ENCODE assay signal across 21 cellular contexts in the genomic region with DNA sequence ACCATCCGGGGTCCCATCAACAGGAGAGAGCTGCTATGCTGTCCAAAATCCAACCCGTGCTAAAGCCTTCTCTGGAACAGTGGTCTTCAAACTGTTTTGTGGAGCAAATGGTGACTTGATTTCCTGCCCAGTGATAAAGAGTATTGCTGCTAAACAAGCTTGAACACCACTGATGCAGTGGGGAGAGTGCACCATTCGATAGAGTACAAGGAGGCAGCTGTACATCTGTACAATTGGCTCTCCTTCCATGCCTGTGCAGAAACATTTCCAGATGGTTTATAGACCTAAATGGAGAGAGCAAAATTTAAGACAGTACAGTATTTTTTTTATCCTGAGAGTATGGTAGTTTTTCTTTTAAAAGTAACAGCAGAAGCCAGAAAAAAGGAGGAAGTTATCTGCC. TPM values are rescaled to one million over a fixed set of nuclear protein-coding genes. Genes with fewer than 3 reads are reported as not detected.
A peak's percentile ranks its signal among the peaks of the same experiment; 100 is the strongest.
DNase-seq lines count a peak whose midpoint lies in the region; ATAC-seq and TF ChIP-seq lines count a peak whose summit lies in the region.
"Had no signal": no experiment of that assay in that cellular context is flagged by ENCODE, and none has a peak within 500 bp of the region (broad histone marks: within the 10 kb centered on the region; RNA-seq: fewer than 3 reads in every experiment).

No MANE protein-coding gene starts in this region.

- H3K4me1 ChIP-seq in H9 (ENCODE audit: insufficient read depth, low read length), result no peaks in the 10 kb centered on the region
- H3K4me1 ChIP-seq: SJCRH30 had no signal

- no peak overlapping the region for H3K9ac ChIP-seq in H9 (ENCODE audit: extremely low read depth, insufficient read length, low read length)
- 0 out of 2 replicates have a peak overlapping the region, but pooled peaks have one; percentile 2 for H3K9ac ChIP-seq in SU-DHL-6 (ENCODE audit: low read length)

- no peak overlapping the region for H3K4me2 ChIP-seq in H9 (ENCODE audit: insufficient read depth, insufficient read length, low read length)
- H3K4me2 ChIP-seq in SU-DHL-6 (ENCODE audit: low read depth, low read length, poor library complexity, severe bottlenecking), result peak overlapping the region; percentile 30

- no peak overlapping the region for H4K8ac ChIP-seq in H9 (replicated peaks; ENCODE audit: insufficient read length, low read depth, low read length)

- no peak overlapping the region for H2AK5ac ChIP-seq in H9 (ENCODE audit: insufficient read length, low read length)

- no peaks in the 10 kb centered on the region for H3K23me2 ChIP-seq in H9 (ENCODE audit: insufficient read length, low read depth, low read length, poor library complexity, severe bottlenecking)

- no peak overlapping the region for H4K91ac ChIP-seq in H9 (ENCODE audit: insufficient read length, low read depth, low read length)

- H3K4me3 ChIP-seq in SU-DHL-6 (ENCODE audit: insufficient read depth, low read length, poor library complexity, severe bottlenecking) (no peak overlapping the region), foreskin fibroblast (ENCODE audit: low read depth in 1 of 2, low read length in 2 of 2) (no peak overlapping the region)
- H3K4me3 ChIP-seq: SJCRH30 had no signal

- H3K79me2 ChIP-seq in H9 (ENCODE audit: insufficient read depth, low read length) (peaks cover 7% of the 10 kb centered on the region; the same call in 1 of the 2 replicates), SU-DHL-6 (ENCODE audit: insufficient read depth, low read length) (peaks cover 31% of the 10 kb centered on the region)

- no peak overlapping the region for H2BK12ac ChIP-seq in H9 (ENCODE audit: insufficient read length, low read depth, low read length)

- peaks cover 59% of the 10 kb centered on the region for H3F3A ChIP-seq in SU-DHL-6 (ENCODE audit: insufficient read depth)

- no peak overlapping the region for H2BK5ac ChIP-seq in H9 (ENCODE audit: insufficient read length, low read length)

- no peak overlapping the region for H3K23ac ChIP-seq in H9 (ENCODE audit: insufficient read length, low read depth, low read length)

- H3K27me3 ChIP-seq in H9 (ENCODE audit: insufficient read depth, low read length) (no peaks in the 10 kb centered on the region), SU-DHL-6 (ENCODE audit: low read length) (no peaks in the 10 kb centered on the region)
- H3K27me3 ChIP-seq: SJCRH30 had no signal

- peaks cover 38 to 54% (median 51%) of the 10 kb centered on the region in 3 experiments for H3K36me3 Mint-ChIP-seq in H9 (ENCODE audit: insufficient read depth in 1 of 3, low read depth in 3 of 3)

- no peak overlapping the region for H3K18ac ChIP-seq in H9 (ENCODE audit: insufficient read length, low read depth, low read length)

- H2BK120ac ChIP-seq in H9 (ENCODE audit: low read depth, low read length, poor library complexity, severe bottlenecking), result no peak overlapping the region

- no peak for ATAC-seq in HG03520 (IDR thresholded peaks at IDR 0.05; ENCODE audit: unreplicated experiment)
- ATAC-seq: HCT116 had no signal

- no peak overlapping the region for H3K4ac ChIP-seq in H9 (ENCODE audit: low read depth, low read length)

- no peaks in the 10 kb centered on the region for H3K9me2 ChIP-seq in SU-DHL-6 (replicated peaks; ENCODE audit: insufficient read depth, low read length)

- H3K9me3 Mint-ChIP-seq in H9, result no peaks in the 10 kb centered on the region
- H3K9me3 Mint-ChIP-seq: CD4-positive, alpha-beta T cell had no signal

- H4K5ac ChIP-seq in H9 (ENCODE audit: insufficient read length, low read depth, low read length), result no peak overlapping the region

- H3K27ac ChIP-seq in H9 (ENCODE audit: insufficient read length, low read depth, low read length) (no peak overlapping the region), SU-DHL-6 (ENCODE audit: low read depth, low read length) (peak overlapping the region; percentile 90)
- H3K27ac ChIP-seq: HL-60, SJCRH30 had no signal

- no peak overlapping the region for H2BK15ac ChIP-seq in H9 (ENCODE audit: low read depth, low read length)

- H3K9me3 ChIP-seq in H9 (ENCODE audit: control insufficient read depth, low read depth, low read length), result no peaks in the 10 kb centered on the region
- no peaks in the 10 kb centered on the region for H3K9me3 ChIP-seq in SU-DHL-6 (ENCODE audit: insufficient read depth, low read length)
- H3K9me3 ChIP-seq: SJCRH30 had no signal

- H2AFZ ChIP-seq in H9 (ENCODE audit: low read length), result no peak overlapping the region
- no peak overlapping the region for H2AFZ ChIP-seq in SU-DHL-6 (ENCODE audit: low read depth, low read length, severe bottlenecking)

- H3K4me3 Mint-ChIP-seq in H9, result no peak overlapping the region
- H3K4me3 Mint-ChIP-seq: CD4-positive, alpha-beta T cell had no signal

- no peak for TF ChIP-seq CTCF in H9 (conservative IDR thresholded peaks at IDR 0.05)
- TF ChIP-seq CTCF in SU-DHL-6 (IDR thresholded peaks at IDR 0.05; ENCODE audit: insufficient read depth, low read length, poor library complexity, severe bottlenecking), result no peak
- TF ChIP-seq CTCF in foreskin fibroblast (IDR thresholded peaks at IDR 0.05; ENCODE audit: low read depth, low read length), result no peak

- H3T11ph ChIP-seq in H9 (ENCODE audit: low read length), result no peak overlapping the region

- H3K56ac ChIP-seq in H9 (ENCODE audit: insufficient read length, low read depth, low read length), result no peak overlapping the region

- H3K27ac Mint-ChIP-seq in H9, result no peak overlapping the region
- H3K27ac Mint-ChIP-seq: CD4-positive, alpha-beta T cell had no signal

- WGBS in H9 (ENCODE audit: extremely low coverage, insufficient read length, low lambda C conversion rate), result no CpG with 5 or more reads among the region's 3 CpGs

- H3K36me3 ChIP-seq in SU-DHL-6 (ENCODE audit: low read length), result peaks cover 14% of the 10 kb centered on the region

- H2BK20ac ChIP-seq in H9 (ENCODE audit: low read depth, low read length, poor library complexity, severe bottlenecking), result no peak overlapping the region

- peaks cover 11 to 17% of the 10 kb centered on the region in 2 experiments for H3K4me1 Mint-ChIP-seq in H9

- H3K27me3 Mint-ChIP-seq in H9 (ENCODE audit: low read depth), result no peaks in the 10 kb centered on the region
- H3K27me3 Mint-ChIP-seq: CD4-positive, alpha-beta T cell had no signal

- H3K14ac ChIP-seq in H9 (ENCODE audit: insufficient read depth, low read length), result no peak overlapping the region

- DNase-seq in DMS 273 (lab: John Stamatoyannopoulos, UW; ENCODE audit: unreplicated experiment) (peak; percentile 15), DMS 273 treated with DMSO at 0.1 percent for 48 hours (lab: John Stamatoyannopoulos, UW) (no peak), H9 (peak; percentile 14), NCI-H2196 (lab: John Stamatoyannopoulos, UW; ENCODE audit: unreplicated experiment) (no peak), foreskin fibroblast (no peak)
- peak; percentile 12 for DNase-seq in stimulated activated CD8-positive, alpha-beta memory T cell treated with anti-CD3 and anti-CD28 coated beads, Interleukin-4, amount 100 ng/mL, for 48 hours
- DNase-seq: Calu3, DND-41, GDM1, KG1, NCI-H1092, NCI-H774, SJCRH30 had no signal

- H4K20me1 ChIP-seq in H9 (ENCODE audit: control insufficient read depth, insufficient read depth, insufficient read length), result peaks cover 4% of the 10 kb centered on the region
- no peaks in the 10 kb centered on the region; the same call in 1 of the 2 replicates for H4K20me1 ChIP-seq in SU-DHL-6 (ENCODE audit: low read depth, low read length)

- H3K79me1 ChIP-seq in H9 (ENCODE audit: insufficient read depth, low read depth, low read length, poor library complexity, severe bottlenecking), result peaks cover 7% of the 10 kb centered on the region

RNA-seq across cellular contexts. Expression of gene HJURP, which starts 20.0 kb away (rescaled TPM):
- 49.7 and 52.6 TPM in 2 replicates for total RNA-seq in H9 (2021)

RNA-seq across cellular contexts. Expression of gene MROH2A, which starts 56.2 kb away (rescaled TPM):
- not detected in 2 replicates for total RNA-seq in H9 (2021)
- total RNA-seq: CD4-positive, alpha-beta T cell; MCF 10A; NCI-H460; RPMI7951; SJCRH30 had no signal

Comparison
In these comparisons a context has a peak if more than half of its experiments do, and no peak if none do; other contexts are left out.
1. DNase-seq: peak in DMS 273 (single experiment), H9 (single experiment) and stimulated activated CD8-positive, alpha-beta memory T cell treated with anti-CD3 and anti-CD28 coated beads, Interleukin-4, amount 100 ng/mL, for 48 hours (single experiment); none in DMS 273 treated with DMSO at 0.1 percent for 48 hours (single experiment), NCI-H2196 (single experiment) and foreskin fibroblast (0 of 2).